Comparison of ENCODE assay signal across 8 cellular contexts in genomic region chr5:81972496-81972791, GRCh38. TPM values are rescaled to one million over a fixed set of nuclear protein-coding genes. Genes with fewer than 3 reads are reported as not detected.
DNase-seq lines count a peak whose midpoint lies in the region; ATAC-seq and TF ChIP-seq lines count a peak whose summit lies in the region.

No MANE protein-coding gene starts in this region.

- TF ChIP-seq CTCF in cardiac muscle cell (IDR thresholded peaks at IDR 0.05; ENCODE audit: low read depth, low read length) (no peak), foreskin keratinocyte (conservative IDR thresholded peaks at IDR 0.05) (no peak), spleen (IDR thresholded peaks at IDR 0.05 in 8 of 11, conservative IDR thresholded peaks at IDR 0.05 in 3 of 11) (no peak)

- H3K9me3 ChIP-seq in cardiac muscle cell (ENCODE audit: low read depth) (no peaks in the 10 kb centered on the region), SJSA1 (replicated peaks) (no peaks in the 10 kb centered on the region), spleen (no peaks in the 10 kb centered on the region)

- intact Hi-C loops in Right ventricle myocardium superior (cut with DNase I) (loop anchor here (5.0 to 10.0 kb wide), 2 partner anchors 115 to 218 kb away; partner anchors contain the start of gene SSBP2), spleen (cut with DNase I; ENCODE audit: low total_unique reads) (no loop called here)

- ATAC-seq in Right ventricle myocardium superior (ENCODE audit: poor library complexity) (no peak), foreskin keratinocyte (no peak)

- no peak for DNase-seq in cardiac muscle cell (ENCODE audit: low read depth in 1 of 2, low spot score in 1 of 2)
- DNase-seq in Right ventricle myocardium superior, result no peak
- DNase-seq in SJSA1 (ENCODE audit: low read depth in 1 of 2, low spot score in 2 of 2), result no peak
- DNase-seq in foreskin keratinocyte, result no peak
- DNase-seq in spleen, result no peak
- no peak for DNase-seq in kidney glomerular epithelial cell (lab: John Stamatoyannopoulos, UW)
- no peak for DNase-seq in NK-92 (lab: John Stamatoyannopoulos, UW; ENCODE audit: unreplicated experiment)
- DNase-seq in ecto neural progenitor cell (ENCODE audit: low spot score), result no peak

- H3K4me1 ChIP-seq in cardiac muscle cell (ENCODE audit: low read depth), result peaks cover 5% of the 10 kb centered on the region
- peaks cover 13% of the 10 kb centered on the region for H3K4me1 ChIP-seq in SJSA1 (replicated peaks)
- peaks cover 3% of the 10 kb centered on the region for H3K4me1 ChIP-seq in foreskin keratinocyte
- peaks cover 0 to 31% (median 15%) of the 10 kb centered on the region in 6 donors for H3K4me1 ChIP-seq in spleen

- H3K27me3 ChIP-seq in cardiac muscle cell, result no peaks in the 10 kb centered on the region
- H3K27me3 ChIP-seq in SJSA1 (replicated peaks), result no peaks in the 10 kb centered on the region
- H3K27me3 ChIP-seq in foreskin keratinocyte, result no peaks in the 10 kb centered on the region
- no peaks in the 10 kb centered on the region for H3K27me3 ChIP-seq in spleen (replicated peaks in 1 of 7)

- H3K4me3 ChIP-seq in cardiac muscle cell, result peak overlapping the region; percentile 58
- peak overlapping the region; percentile 78 for H3K4me3 ChIP-seq in SJSA1
- H3K4me3 ChIP-seq in spleen, result peak overlapping the region; percentile 43 to 84 (median 52)

- TF ChIP-seq POLR2A in spleen (IDR thresholded peaks at IDR 0.05), result no peak

- peak overlapping the region; percentile 98 for H3K27ac ChIP-seq in cardiac muscle cell
- H3K27ac ChIP-seq in SJSA1, result peak overlapping the region; percentile 97
- H3K27ac ChIP-seq in foreskin keratinocyte, result peak overlapping the region; percentile 96
- H3K27ac ChIP-seq in spleen, result peak overlapping the region; percentile 93 to 100 (median 98)

- H3K36me3 ChIP-seq in cardiac muscle cell, result no peaks in the 10 kb centered on the region
- 0 out of 2 replicates have a peak, but pooled peaks cover 6% of the 10 kb centered on the region for H3K36me3 ChIP-seq in SJSA1
- H3K36me3 ChIP-seq in spleen, result peaks cover 0 to 13% (median 0%) of the 10 kb centered on the region in 6 donors

- 0 to 3% (median 1%) methylated on average over 5 to 8 of the region's 8 CpGs for WGBS in spleen, 5 donors

RNA-seq across cellular contexts. Expression of gene ATG10, which starts 0.6 kb away (rescaled TPM):
- total RNA-seq in cardiac muscle cell (7.7 and 9.0 TPM in 2 replicates), Right ventricle myocardium superior (2.9 TPM), foreskin keratinocyte (4.7 and 5.6 TPM in 2 replicates), spleen (1 to 10 TPM; 4.6 to 9.1 (median 5.6) TPM)
- polyA plus RNA-seq in cardiac muscle cell (24.1 and 28.0 TPM in 2 replicates), foreskin keratinocyte (5.4 and 5.5 TPM in 2 replicates), spleen (1 to 10 TPM; 1.7 to 4.5 (median 4.4) TPM)
- total RNA-seq in SJSA1 (2014; rRNA removed; shearing (Covaris generic)), result 11.5 and 23.5 TPM in 2 replicates
